8 cellular contexts compared by ENCODE assay signal in the genomic region with DNA sequence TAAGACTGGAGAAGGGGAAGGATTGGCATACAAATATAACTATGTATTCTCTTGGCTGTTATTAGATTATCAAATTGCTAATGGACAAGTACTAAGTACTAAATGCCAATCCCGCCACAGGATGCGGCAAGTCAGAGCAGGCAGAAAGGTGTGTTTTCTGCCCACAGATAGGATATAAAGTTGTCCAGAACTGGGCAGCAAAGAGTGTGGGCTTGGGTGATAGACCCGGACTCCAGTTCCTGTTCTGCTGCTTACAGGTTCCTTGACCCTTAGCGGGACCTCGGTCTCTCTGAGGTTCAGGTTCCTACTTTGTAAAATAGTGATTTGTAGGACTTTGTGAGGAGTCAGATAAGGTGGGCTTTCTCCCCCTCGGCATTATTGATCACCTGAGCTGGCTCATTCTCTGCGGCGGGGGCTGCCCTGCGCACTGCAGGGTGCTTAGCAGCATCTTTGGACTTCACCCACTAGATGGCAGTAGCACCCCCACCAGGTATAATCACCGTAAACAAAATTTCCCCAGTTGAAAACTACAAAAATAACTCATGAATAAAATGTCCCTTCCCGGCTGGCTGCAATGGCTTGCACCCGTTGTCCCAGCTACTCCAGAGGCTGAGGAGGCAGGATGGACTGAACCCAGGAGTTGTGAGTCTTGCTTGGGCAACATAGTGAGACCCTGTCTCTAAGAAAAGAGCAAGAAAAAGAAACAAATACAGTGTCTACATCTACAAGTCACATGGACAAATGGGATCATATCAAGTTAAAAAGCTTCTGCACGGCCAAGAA.
DNase-seq lines count a peak whose midpoint lies in the region; ATAC-seq and TF ChIP-seq lines count a peak whose summit lies in the region.

No MANE protein-coding gene starts in this region.

- peaks cover under 1% of the 10 kb centered on the region for H3K4me1 Mint-ChIP-seq in brain
- peaks cover 0 to 6% (median 0%) of the 10 kb centered on the region in 7 donors for H3K4me1 Mint-ChIP-seq in naive thymus-derived CD4-positive, alpha-beta T cell

- no peaks in the 10 kb centered on the region for H3K4me1 ChIP-seq in Panc1 (ENCODE audit: control insufficient read depth, insufficient read depth, low read length)
- no peaks in the 10 kb centered on the region for H3K4me1 ChIP-seq in naive thymus-derived CD4-positive, alpha-beta T cell (ENCODE audit: control insufficient read depth in 2 of 2, insufficient read depth in 2 of 2, low read length in 2 of 2)

- peaks cover 4% of the 10 kb centered on the region for H3K27me3 ChIP-seq in Panc1 (ENCODE audit: control insufficient read depth, insufficient read depth, low read length)
- H3K27me3 ChIP-seq in naive thymus-derived CD4-positive, alpha-beta T cell (ENCODE audit: control insufficient read depth in 2 of 2, insufficient read depth in 2 of 2, low read length in 2 of 2) = no peaks in the 10 kb centered on the region

- ATAC-seq in GM18498 (IDR thresholded peaks at IDR 0.05; ENCODE audit: unreplicated experiment) = peak; percentile 90
- peak; percentile 47 for ATAC-seq in HG02870 (IDR thresholded peaks at IDR 0.05; ENCODE audit: unreplicated experiment)
- peak; percentile 88 for ATAC-seq in Panc1
- ATAC-seq in naive thymus-derived CD4-positive, alpha-beta T cell = peak; percentile 51

- H3K4me3 ChIP-seq in Panc1 (ENCODE audit: low read depth in 2 of 2, low read length in 2 of 2) = no peak overlapping the region; a peak in 1 of 4 replicates
- no peak overlapping the region for H3K4me3 ChIP-seq in naive thymus-derived CD4-positive, alpha-beta T cell (ENCODE audit: low read length)

- in situ Hi-C loops in Panc1 (cut with HindIII; ENCODE audit: low pct_unique_long_range_greater_than_20kb, low sequenced_read_pairs) = no loop called here

- H3K9me3 ChIP-seq in Panc1 (ENCODE audit: control insufficient read depth, insufficient read depth, low read depth, low read length) = no peaks in the 10 kb centered on the region
- H3K9me3 ChIP-seq in naive thymus-derived CD4-positive, alpha-beta T cell (ENCODE audit: control insufficient read depth in 2 of 3, low read length in 3 of 3) = no peaks in the 10 kb centered on the region

- peaks cover 0 to 24% (median 0%) of the 10 kb centered on the region in 5 experiments for H3K9me3 Mint-ChIP-seq in brain
- H3K9me3 Mint-ChIP-seq in naive thymus-derived CD4-positive, alpha-beta T cell = peaks cover 0 to 1% (median 0%) of the 10 kb centered on the region in 11 donors

- no peaks in the 10 kb centered on the region for H3K27me3 Mint-ChIP-seq in brain
- H3K27me3 Mint-ChIP-seq in naive thymus-derived CD4-positive, alpha-beta T cell = peaks cover 7 to 55% (median 30%) of the 10 kb centered on the region in 5 donors

- TF ChIP-seq CTCF in Panc1 (IDR thresholded peaks at IDR 0.05) = peak; percentile 91
- peak; percentile 20 to 64 for TF ChIP-seq CTCF in brain (conservative IDR thresholded peaks at IDR 0.05)

- CTCF ChIA-PET in Panc1 (lab: Charles Lee) = interaction anchor here (0.5 kb wide), 1 partner anchor 21 kb away, joined by 7 read pairs; no protein-coding TSS in a partner anchor
- CTCF ChIA-PET in naive thymus-derived CD4-positive, alpha-beta T cell (lab: Charles Lee) = interaction anchor here (1.2 kb wide), 1 partner anchor 13 kb away, joined by 3 read pairs; no protein-coding TSS in a partner anchor

- no peak overlapping the region for H3K27ac ChIP-seq in Panc1 (ENCODE audit: low read length)
- no peak overlapping the region for H3K27ac ChIP-seq in naive thymus-derived CD4-positive, alpha-beta T cell (ENCODE audit: low read depth, low read length)

- intact Hi-C loops in Panc1 (cut with micrococcal nuclease; ENCODE audit: unreplicated experiment) = no loop called here
- intact Hi-C loops in naive thymus-derived CD4-positive, alpha-beta T cell (cut with micrococcal nuclease) = no loop called here

- no peak overlapping the region for H3K4me3 Mint-ChIP-seq in brain
- peak overlapping the region in 3 of 10 donors; percentile 15 to 45 (median 38) for H3K4me3 Mint-ChIP-seq in naive thymus-derived CD4-positive, alpha-beta T cell

- no TSS peak for BruUV-seq in Panc1 (replicated peaks; lab: Mats Ljungman, UMichigan)

- POLR2A ChIA-PET in Panc1 (lab: Charles Lee) = no interaction called here
- POLR2A ChIA-PET in naive thymus-derived CD4-positive, alpha-beta T cell (lab: Charles Lee) = interaction anchor here (0.6 kb wide), 1 partner anchor 524 kb away, joined by 3 read pairs; no protein-coding TSS in a partner anchor

- peak overlapping the region in 1 of 5 experiments; percentile 25 for H3K27ac Mint-ChIP-seq in brain
- H3K27ac Mint-ChIP-seq in naive thymus-derived CD4-positive, alpha-beta T cell = no peak overlapping the region

- H3K36me3 ChIP-seq in Panc1 (ENCODE audit: control insufficient read depth, insufficient read depth, low read length) = no peaks in the 10 kb centered on the region
- H3K36me3 ChIP-seq in naive thymus-derived CD4-positive, alpha-beta T cell (ENCODE audit: control insufficient read depth in 2 of 3, insufficient read depth in 3 of 3, low read length in 3 of 3) = no peaks in the 10 kb centered on the region

- H3K36me3 Mint-ChIP-seq in brain = no peaks in the 10 kb centered on the region
- H3K36me3 Mint-ChIP-seq in naive thymus-derived CD4-positive, alpha-beta T cell = no peaks in the 10 kb centered on the region

- DNase-seq in AG20443 (ENCODE audit: low spot score) (peak; percentile 40), Panc1 (ENCODE audit: low read depth, low spot score) (no peak), C1 segment of cervical spinal cord (lab: John Stamatoyannopoulos, UW) (no peak), occipital lobe (lab: John Stamatoyannopoulos, UW) (no peak)
- peak in 4 of 9 donors; percentile 8 to 33 (median 8) for DNase-seq in naive thymus-derived CD4-positive, alpha-beta T cell
